Comparison of ENCODE assay signal across 4 cellular contexts in genomic region chr5:134979416-134979815, GRCh38. TPM values are rescaled to one million over a fixed set of nuclear protein-coding genes. Genes with fewer than 3 reads are reported as not detected.
"Had no signal": no experiment of that assay in that cellular context is flagged by ENCODE, and none has a peak within 500 bp of the region (broad histone marks: within the 10 kb centered on the region; RNA-seq: fewer than 3 reads in every experiment).

No MANE protein-coding gene starts in this region.

- DNase-seq: GDM1, GF-D8 had no signal

- H3K4me3 ChIP-seq: GM12878 had no signal

RNA-seq across cellular contexts. Expression of gene CATSPER3, which starts 11.7 kb away (rescaled TPM):
- total RNA-seq: G401 had no signal
